In genomic region chr10:32795598-32796183, GRCh38 we compare ENCODE assay signal across 8 cellular contexts.
DNase-seq lines count a peak whose midpoint lies in the region; ATAC-seq, FAIRE-seq and TF ChIP-seq lines count a peak whose summit lies in the region.

No MANE protein-coding gene starts in this region.

- TF ChIP-seq CTCF in HEK293 (tag by site-specific recombination; IDR thresholded peaks at IDR 0.05): peak; percentile 62
- TF ChIP-seq CTCF in parathyroid adenoma (IDR thresholded peaks at IDR 0.05): peak; percentile 81

- H3K9me3 ChIP-seq in HEK293 (ENCODE audit: control insufficient read depth, insufficient read depth, low read depth, low read length) (no peaks in the 10 kb centered on the region), parathyroid adenoma (ENCODE audit: control insufficient read depth, low read length) (no peaks in the 10 kb centered on the region)

- H3K4me1 ChIP-seq in HEK293 (ENCODE audit: control insufficient read depth, insufficient read depth, low read length) (no peaks in the 10 kb centered on the region), parathyroid adenoma (no peaks in the 10 kb centered on the region)

- POLR2A ChIA-PET in HEK293 (lab: Yijun Ruan, JAX): no interaction called here

- DNase-seq in DMS 273 treated with DMSO at 0.1 percent for 48 hours (lab: John Stamatoyannopoulos, UW) (peak; percentile 2), RCC 7860 (ENCODE audit: low spot score) (peak; percentile 45), fibroblast of gingiva (ENCODE audit: low read depth) (peak; percentile 18), SKM-1 treated with dmso at 0.1 percent for 144 hours (lab: John Stamatoyannopoulos, UW; ENCODE audit: unreplicated experiment) (no peak), HTR-8/SVneo (ENCODE audit: insufficient read length, low spot score) (no peak)

- no peak for ATAC-seq in GM19397 (IDR thresholded peaks at IDR 0.05; ENCODE audit: unreplicated experiment)

- FAIRE-seq in RCC 7860 (lab: Jason Lieb, UNC) (peak; percentile 54), HTR-8/SVneo (lab: Jason Lieb, UNC) (no peak)

- no peaks in the 10 kb centered on the region for H3K79me2 ChIP-seq in parathyroid adenoma

- H3K4me3 ChIP-seq in HEK293 (ENCODE audit: low read depth, low read length) (no peak overlapping the region), parathyroid adenoma (ENCODE audit: low read depth, low read length) (no peak overlapping the region)

- H2AFZ ChIP-seq in parathyroid adenoma: no peak overlapping the region

- CTCF ChIA-PET in HEK293 (lab: Yijun Ruan, JAX): interaction anchor here (0.5 to 1.5 kb wide), 10 partner anchors 83 to 1687 kb away, joined by 3 to 12 read pairs (median 3); no protein-coding TSS in a partner anchor

- no peak overlapping the region for H3K9ac ChIP-seq in parathyroid adenoma

- H3K36me3 ChIP-seq in HEK293 (ENCODE audit: control insufficient read depth in 2 of 2, insufficient read depth in 1 of 2, low read length in 2 of 2) (no peaks in the 10 kb centered on the region), parathyroid adenoma (ENCODE audit: control insufficient read depth, insufficient read depth, low read length) (no peaks in the 10 kb centered on the region)

- H3K4me2 ChIP-seq in parathyroid adenoma (ENCODE audit: low read length): no peak overlapping the region

- no peaks in the 10 kb centered on the region for H3K27me3 ChIP-seq in parathyroid adenoma (ENCODE audit: control insufficient read depth, insufficient read depth, low read length)

- H3K27ac ChIP-seq in HEK293 (ENCODE audit: extremely low read depth, low read depth, low read length): no peak overlapping the region
- no peak overlapping the region for H3K27ac ChIP-seq in parathyroid adenoma

TF ChIP-seq in HEK293, 187 proteins besides CTCF, POLR2A, EP300 and RAD21:
- no peak for TF ChIP-seq MYNN (tag by site-specific recombination; IDR thresholded peaks at IDR 0.05; ENCODE audit: borderline replicate concordance)
- TF ChIP-seq, protein P1, sequence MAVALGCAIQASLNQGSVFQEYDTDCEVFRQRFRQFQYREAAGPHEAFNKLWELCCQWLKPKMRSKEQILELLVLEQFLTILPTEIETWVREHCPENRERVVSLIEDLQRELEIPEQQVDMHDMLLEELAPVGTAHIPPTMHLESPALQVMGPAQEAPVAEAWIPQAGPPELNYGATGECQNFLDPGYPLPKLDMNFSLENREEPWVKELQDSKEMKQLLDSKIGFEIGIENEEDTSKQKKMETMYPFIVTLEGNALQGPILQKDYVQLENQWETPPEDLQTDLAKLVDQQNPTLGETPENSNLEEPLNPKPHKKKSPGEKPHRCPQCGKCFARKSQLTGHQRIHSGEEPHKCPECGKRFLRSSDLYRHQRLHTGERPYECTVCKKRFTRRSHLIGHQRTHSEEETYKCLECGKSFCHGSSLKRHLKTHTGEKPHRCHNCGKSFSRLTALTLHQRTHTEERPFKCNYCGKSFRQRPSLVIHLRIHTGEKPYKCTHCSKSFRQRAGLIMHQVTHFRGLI (tag by site-specific recombination; IDR thresholded peaks at IDR 0.05): no peak
- no peak for TF ChIP-seq HOXD13 (CRISPR knock-in tag; IDR thresholded peaks at IDR 0.05; ENCODE audit: borderline replicate concordance)
- TF ChIP-seq ZBTB21 (tag by site-specific recombination; IDR thresholded peaks at IDR 0.05): no peak
- TF ChIP-seq, protein P2, sequence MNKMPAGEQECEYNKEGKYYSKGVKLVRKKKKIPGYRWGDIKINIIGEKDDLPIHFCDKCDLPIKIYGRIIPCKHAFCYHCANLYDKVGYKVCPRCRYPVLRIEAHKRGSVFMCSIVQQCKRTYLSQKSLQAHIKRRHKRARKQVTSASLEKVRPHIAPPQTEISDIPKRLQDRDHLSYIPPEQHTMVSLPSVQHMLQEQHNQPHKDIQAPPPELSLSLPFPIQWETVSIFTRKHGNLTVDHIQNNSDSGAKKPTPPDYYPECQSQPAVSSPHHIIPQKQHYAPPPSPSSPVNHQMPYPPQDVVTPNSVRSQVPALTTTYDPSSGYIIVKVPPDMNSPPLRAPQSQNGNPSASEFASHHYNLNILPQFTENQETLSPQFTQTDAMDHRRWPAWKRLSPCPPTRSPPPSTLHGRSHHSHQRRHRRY (tag by site-specific recombination; IDR thresholded peaks at IDR 0.05): no peak
- no peak for TF ChIP-seq SP3 (tag by site-specific recombination; IDR thresholded peaks at IDR 0.05)
- no peak for TF ChIP-seq ZNF530 (tag by site-specific recombination; IDR thresholded peaks at IDR 0.05; ENCODE audit: low read depth)
- peak; percentile 96 for TF ChIP-seq ZNF654 (tag by site-specific recombination; IDR thresholded peaks at IDR 0.05; ENCODE audit: low read depth)
- TF ChIP-seq ZIC2 (tag by site-specific recombination; IDR thresholded peaks at IDR 0.05): no peak
- no peak for TF ChIP-seq KLF16 (tag by site-specific recombination; IDR thresholded peaks at IDR 0.05)
- no peak for TF ChIP-seq ZNF473 (tag by site-specific recombination; IDR thresholded peaks at IDR 0.05)
- TF ChIP-seq ZNF664 (tag by site-specific recombination; IDR thresholded peaks at IDR 0.05): no peak
- no peak for TF ChIP-seq REST (tag by site-specific recombination; IDR thresholded peaks at IDR 0.05)
- peak; percentile 35; the same call in 1 of the 2 replicates for TF ChIP-seq ZNF660 (tag by site-specific recombination; IDR thresholded peaks at IDR 0.05)
- no peak for TF ChIP-seq ZEB2 (tag by site-specific recombination; IDR thresholded peaks at IDR 0.05)
- 0 out of 2 replicates have a peak, but pooled peaks have one; percentile 40 for TF ChIP-seq ZNF2 (tag by site-specific recombination; IDR thresholded peaks at IDR 0.05)
- no peak for TF ChIP-seq SCRT1 (tag by site-specific recombination; IDR thresholded peaks at IDR 0.05; ENCODE audit: borderline replicate concordance)
TF ChIP-seq in HEK293: peak in this region for 3.

Comparison
In these comparisons a context has a peak if more than half of its experiments do, and no peak if none do; other contexts are left out.
1. DNase-seq: peak in DMS 273 treated with DMSO at 0.1 percent for 48 hours (single experiment), RCC 7860 (single experiment) and fibroblast of gingiva (single experiment); none in SKM-1 treated with dmso at 0.1 percent for 144 hours (single experiment) and HTR-8/SVneo (single experiment).